Comparison of ENCODE assay signal across 19 cellular contexts in genomic region chr14:55577229-55577628, GRCh38. TPM values are rescaled to one million over a fixed set of nuclear protein-coding genes. Genes with fewer than 3 reads are reported as not detected.
DNase-seq lines count a peak whose midpoint lies in the region; ATAC-seq, FAIRE-seq and TF ChIP-seq lines count a peak whose summit lies in the region.
"Had no signal": no experiment of that assay in that cellular context is flagged by ENCODE, and none has a peak within 500 bp of the region (broad histone marks: within the 10 kb centered on the region; RNA-seq: fewer than 3 reads in every experiment).

No MANE protein-coding gene starts in this region.

- H3K27ac ChIP-seq in foreskin keratinocyte: no peak overlapping the region

- no peaks in the 10 kb centered on the region for H3K27me3 Mint-ChIP-seq in activated T-helper 2 cell treated with anti-CD3 and anti-CD28 coated beads, Interferon-gamma antibody, Interleukin-2, Interleukin-4, amounts not matched to agents 10 μg/mL and 5 μg/mL and 100 μg/mL, durations not matched to agents 14 hours and 24 hours and 36 hours (ENCODE audit: low read depth)
- peaks cover 0 to 3% of the 10 kb centered on the region in 2 donors for H3K27me3 Mint-ChIP-seq in natural killer cell (ENCODE audit: low read depth in 2 of 2)
- H3K27me3 Mint-ChIP-seq: CD4-positive, CD25-positive, alpha-beta regulatory T cell had no signal

- H3K9me3 Mint-ChIP-seq in activated T-helper 2 cell treated with anti-CD3 and anti-CD28 coated beads, Interferon-gamma antibody, Interleukin-2, Interleukin-4, amounts not matched to agents 10 μg/mL and 5 μg/mL and 100 μg/mL, durations not matched to agents 14 hours and 24 hours and 36 hours: no peaks in the 10 kb centered on the region
- no peaks in the 10 kb centered on the region for H3K9me3 Mint-ChIP-seq in natural killer cell
- H3K9me3 Mint-ChIP-seq: CD4-positive, CD25-positive, alpha-beta regulatory T cell had no signal

- H3K4me1 Mint-ChIP-seq in activated T-helper 2 cell treated with anti-CD3 and anti-CD28 coated beads, Interferon-gamma antibody, Interleukin-2, Interleukin-4, amounts not matched to agents 10 μg/mL and 5 μg/mL and 100 μg/mL, durations not matched to agents 14 hours and 24 hours and 36 hours (ENCODE audit: low read depth): peaks cover 25% of the 10 kb centered on the region
- peaks cover 24 to 27% of the 10 kb centered on the region in 2 donors for H3K4me1 Mint-ChIP-seq in natural killer cell

- peaks cover 10% of the 10 kb centered on the region for H3K4me1 ChIP-seq in foreskin keratinocyte

- intact Hi-C loops in activated T-helper 2 cell treated with anti-CD3 and anti-CD28 coated beads, Interferon-gamma antibody, Interleukin-2, Interleukin-4, amounts not matched to agents 10 μg/mL and 5 μg/mL and 100 μg/mL, durations not matched to agents 14 hours and 24 hours and 36 hours (cut with micrococcal nuclease): loop anchor here (1.0 kb wide), 1 partner anchor 114 kb away; no protein-coding TSS in a partner anchor
- intact Hi-C loops in natural killer cell (cut with micrococcal nuclease): no loop called here

- ATAC-seq in foreskin keratinocyte (peak; percentile 22), HG03442 (IDR thresholded peaks at IDR 0.05; ENCODE audit: unreplicated experiment) (no peak), natural killer cell (no peak)

- peak; percentile 81 for FAIRE-seq in HTR-8/SVneo (lab: Jason Lieb, UNC)

- H3K36me3 Mint-ChIP-seq in activated T-helper 2 cell treated with anti-CD3 and anti-CD28 coated beads, Interferon-gamma antibody, Interleukin-2, Interleukin-4, amounts not matched to agents 10 μg/mL and 5 μg/mL and 100 μg/mL, durations not matched to agents 14 hours and 24 hours and 36 hours (ENCODE audit: low read depth): peaks cover 3% of the 10 kb centered on the region
- no peaks in the 10 kb centered on the region for H3K36me3 Mint-ChIP-seq in natural killer cell
- H3K36me3 Mint-ChIP-seq: CD4-positive, CD25-positive, alpha-beta regulatory T cell had no signal

- peak; percentile 65 for DNase-seq in ELR (ENCODE audit: low read depth)
- no peak for DNase-seq in HTR-8/SVneo (ENCODE audit: insufficient read length, low spot score)
- no peak for DNase-seq in activated T-helper 2 cell treated with anti-CD3 and anti-CD28 coated beads, Interferon-gamma antibody, Interleukin-2, Interleukin-4, amounts not matched to agents 10 μg/mL and 5 μg/mL and 100 μg/mL, durations not matched to agents 14 hours and 24 hours and 36 hours (ENCODE audit: low spot score)
- peak in 1 of 2 donors; percentile 63 for DNase-seq in foreskin keratinocyte
- DNase-seq in glomerular visceral epithelial cell (ENCODE audit: extremely low spot score): no peak
- no peak for DNase-seq in activated naive CD4-positive, alpha-beta T cell treated with anti-CD3 and anti-CD28 coated beads, Interleukin-2, amount 50 U/mL, for 16 hours
- DNase-seq in natural killer cell: no peak
- DNase-seq: CD4-positive, CD25-positive, alpha-beta regulatory T cell; DMS79 treated with DMSO at 0.1 percent for 48 hours; GF-D8; HCEC 1CT; IMR-90; NCI-H146; NCI-H2107; NCI-H226; NCI-H526 treated with DMSO at 0.1 percent for 48 hours; NK-92 treated with Interleukin-12 subunit alpha and Interleukin-12 subunit beta, amount 100 ng/mL, for 24 hours; Right ventricle myocardium superior had no signal

- no peaks in the 10 kb centered on the region for H3K27me3 ChIP-seq in foreskin keratinocyte

- no peak overlapping the region for H3K4me3 Mint-ChIP-seq in activated T-helper 2 cell treated with anti-CD3 and anti-CD28 coated beads, Interferon-gamma antibody, Interleukin-2, Interleukin-4, amounts not matched to agents 10 μg/mL and 5 μg/mL and 100 μg/mL, durations not matched to agents 14 hours and 24 hours and 36 hours (ENCODE audit: low read depth)
- no peak overlapping the region for H3K4me3 Mint-ChIP-seq in natural killer cell

- H3K27ac Mint-ChIP-seq in activated T-helper 2 cell treated with anti-CD3 and anti-CD28 coated beads, Interferon-gamma antibody, Interleukin-2, Interleukin-4, amounts not matched to agents 10 μg/mL and 5 μg/mL and 100 μg/mL, durations not matched to agents 14 hours and 24 hours and 36 hours: peak overlapping the region; percentile 3
- H3K27ac Mint-ChIP-seq in natural killer cell: no peak overlapping the region
- H3K27ac Mint-ChIP-seq: CD4-positive, CD25-positive, alpha-beta regulatory T cell had no signal

- no peak for TF ChIP-seq CTCF in foreskin keratinocyte (conservative IDR thresholded peaks at IDR 0.05)
- TF ChIP-seq CTCF in natural killer cell (IDR thresholded peaks at IDR 0.05): no peak

RNA-seq across cellular contexts. Expression of gene KTN1, which starts 2.8 kb away (rescaled TPM):
- 135 and 137 TPM in 2 replicates for total RNA-seq in activated T-helper 2 cell treated with anti-CD3 and anti-CD28 coated beads, Interferon-gamma antibody, Interleukin-2, Interleukin-4, amounts not matched to agents 10 μg/mL and 5 μg/mL and 100 μg/mL, durations not matched to agents 14 hours and 24 hours and 36 hours
- total RNA-seq in foreskin keratinocyte: 183 and 195 TPM in 2 replicates
- polyA plus RNA-seq in foreskin keratinocyte: 87.7 and 102 TPM in 2 replicates
- total RNA-seq in natural killer cell: 10 to 100 TPM; 63.1 to 96.7 (median 72.8) TPM
